ENCODE assay signal across 1 cellular context in genomic region chr1:205365945-205366463, GRCh38.
TF ChIP-seq lines count a peak whose summit lies in the region.

No MANE protein-coding gene starts in this region.

TF ChIP-seq in IMR-90, 13 proteins besides CTCF, POLR2A, EP300 and RAD21 (continued from another document):
- no peak for TF ChIP-seq USF2 (IDR thresholded peaks at IDR 0.05; ENCODE audit: low read depth, low read length)
